Comparison of ENCODE assay signal across 29 cellular contexts in the genomic region with DNA sequence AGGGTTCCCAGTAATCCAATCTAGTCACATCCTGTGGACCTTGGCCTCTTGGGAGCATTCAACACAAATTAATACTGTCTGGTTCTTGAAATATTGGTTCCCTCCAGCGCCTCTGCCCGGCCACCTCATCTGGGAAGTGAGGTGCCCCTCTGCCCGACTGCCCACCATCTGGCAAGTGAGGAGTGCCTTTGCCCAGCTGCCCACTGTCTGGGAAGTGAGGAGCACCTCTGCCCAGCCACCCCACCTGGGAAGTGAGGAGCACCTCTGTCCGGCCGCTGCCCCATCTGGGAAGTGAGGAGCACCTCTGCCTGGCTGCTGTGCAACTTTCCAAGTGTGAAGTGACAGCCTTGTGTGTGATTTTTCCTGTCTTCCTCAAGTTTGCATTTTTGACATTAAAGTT.
"Had no signal": no experiment of that assay in that cellular context is flagged by ENCODE, and none has a peak within 500 bp of the region (broad histone marks: within the 10 kb centered on the region; RNA-seq: fewer than 3 reads in every experiment).

No MANE protein-coding gene starts in this region.

- DNase-seq: stimulated activated CD4-positive, alpha-beta T cell treated with anti-CD3 and anti-CD28 coated beads, Interleukin-2, amount 100 ng/mL, for 48 hours; stimulated activated CD4-positive, alpha-beta T cell treated with anti-CD3 and anti-CD28 coated beads, Interleukin-4, amount 100 ng/mL, for 1 hour; stimulated activated CD4-positive, alpha-beta T cell treated with anti-CD3 and anti-CD28 coated beads, Interleukin-4, amount 100 ng/mL, for 24 hours; stimulated activated CD4-positive, alpha-beta T cell treated with anti-CD3 and anti-CD28 coated beads, Interleukin-4, amount 100 ng/mL, for 4 hours; stimulated activated CD8-positive, alpha-beta memory T cell treated with anti-CD3 and anti-CD28 coated beads, Interleukin-4, amount 100 ng/mL, for 48 hours; stimulated activated naive B cell treated with anti-CD40 and anti-IgM and Interleukin-4, amounts not matched to agents 10 μg/mL and 1 μg/mL and 100 μg/mL, for 72 hours; stimulated activated naive CD4-positive, alpha-beta T cell; stimulated activated naive CD4-positive, alpha-beta T cell treated with Interleukin-2 at 50 U/mL for 16 hours; stimulated activated naive CD8-positive, alpha-beta T cell treated with anti-CD3 and anti-CD28 coated beads, Interleukin-15, amount 100 ng/mL, for 72 hours; stimulated activated naive CD8-positive, alpha-beta T cell treated with anti-CD3 and anti-CD28 coated beads, Interleukin-15, Interleukin-2, amounts not matched to agents 100 U/mL and 50 U/mL, for 24 hours; stomach; substantia nigra; testis; thyroid gland; tibial artery; transverse colon; trophoblast cell; upper lobe of right lung; uterus had no signal

- ATAC-seq: stimulated activated effector memory CD8-positive, alpha-beta T cell treated with anti-CD3 and anti-CD28 coated beads, Interleukin-12 subunit alpha, Interleukin-12 subunit beta, amount 100 ng/mL, for 72 hours; stimulated activated memory B cell treated with anti-CD40 and anti-IgM and Interleukin-4, amounts not matched to agents 10 μg/mL and 1 μg/mL and 100 μg/mL, for 72 hours; stimulated activated naive B cell treated with anti-CD40 and anti-IgM and Interleukin-4, amounts not matched to agents 10 μg/mL and 1 μg/mL and 100 μg/mL, for 72 hours; stimulated activated naive CD8-positive, alpha-beta T cell treated with anti-CD3 and anti-CD28 coated beads, Interleukin-15, amount 100 ng/mL, for 72 hours; stimulated activated naive CD8-positive, alpha-beta T cell treated with anti-CD3 and anti-CD28 coated beads, Interleukin-15, Interleukin-2, amounts not matched to agents 100 U/mL and 50 U/mL, for 24 hours; upper lobe of right lung had no signal

- H3K4me3 ChIP-seq: stomach, suprapubic skin, testis, thoracic aorta, thyroid gland, tibial artery, tibial nerve, transverse colon, upper lobe of left lung, upper lobe of right lung, uterus, vagina had no signal

- H3K4me1 ChIP-seq: stomach, suprapubic skin, testis, thyroid gland, tibial artery, tibial nerve, transverse colon, upper lobe of left lung, upper lobe of right lung, uterus, vagina had no signal

- H3K27me3 ChIP-seq: stomach, suprapubic skin, testis, thyroid gland, tibial artery, tibial nerve, transverse colon, upper lobe of left lung, upper lobe of right lung, uterus, vagina had no signal

- H3K27ac Mint-ChIP-seq: stimulated activated effector memory CD8-positive, alpha-beta T cell treated with anti-CD3 and anti-CD28 coated beads, Interleukin-12 subunit alpha, Interleukin-12 subunit beta, amount 100 ng/mL, for 72 hours; stimulated activated memory B cell treated with anti-CD40 and anti-IgM and Interleukin-4, amounts not matched to agents 10 μg/mL and 1 μg/mL and 100 μg/mL, for 72 hours; stimulated activated naive B cell treated with anti-CD40 and anti-IgM and Interleukin-4, amounts not matched to agents 10 μg/mL and 1 μg/mL and 100 μg/mL, for 72 hours; stimulated activated naive CD8-positive, alpha-beta T cell treated with anti-CD3 and anti-CD28 coated beads, Interleukin-15, amount 100 ng/mL, for 72 hours; stimulated activated naive CD8-positive, alpha-beta T cell treated with anti-CD3 and anti-CD28 coated beads, Interleukin-15, Interleukin-2, amounts not matched to agents 100 ng/mL and 50 ng/mL, for 24 hours; type B pancreatic cell had no signal

- H3K36me3 Mint-ChIP-seq: stimulated activated effector memory CD8-positive, alpha-beta T cell treated with anti-CD3 and anti-CD28 coated beads, Interleukin-12 subunit alpha, Interleukin-12 subunit beta, amount 100 ng/mL, for 72 hours; type B pancreatic cell had no signal

- H3K27ac ChIP-seq: stomach, suprapubic skin, testis, thoracic aorta, thyroid gland, tibial artery, tibial nerve, transverse colon, upper lobe of left lung, upper lobe of right lung, uterus, vagina had no signal

- H3K36me3 ChIP-seq: stomach, suprapubic skin, thoracic aorta, thyroid gland, tibial artery, transverse colon, upper lobe of left lung, upper lobe of right lung, uterus, vagina had no signal

- FAIRE-seq: urothelium cell line had no signal

- H3K9me3 ChIP-seq: suprapubic skin, testis, thyroid gland, transverse colon, upper lobe of right lung, uterus, vagina had no signal

- H3K4me3 Mint-ChIP-seq: stimulated activated effector memory CD8-positive, alpha-beta T cell treated with anti-CD3 and anti-CD28 coated beads, Interleukin-12 subunit alpha, Interleukin-12 subunit beta, amount 100 ng/mL, for 72 hours; stimulated activated memory B cell treated with anti-CD40 and anti-IgM and Interleukin-4, amounts not matched to agents 10 μg/mL and 1 μg/mL and 100 μg/mL, for 72 hours; stimulated activated naive B cell treated with anti-CD40 and anti-IgM and Interleukin-4, amounts not matched to agents 10 μg/mL and 1 μg/mL and 100 μg/mL, for 72 hours; stimulated activated naive CD8-positive, alpha-beta T cell treated with anti-CD3 and anti-CD28 coated beads, Interleukin-15, amount 100 ng/mL, for 72 hours; stimulated activated naive CD8-positive, alpha-beta T cell treated with anti-CD3 and anti-CD28 coated beads, Interleukin-15, Interleukin-2, amounts not matched to agents 100 ng/mL and 50 ng/mL, for 24 hours; type B pancreatic cell had no signal

- H3K27me3 Mint-ChIP-seq: type B pancreatic cell had no signal
